In genomic region chr6:125191916-125192609, GRCh38 we compare ENCODE assay signal across 8 cellular contexts. TPM values are rescaled to one million over a fixed set of nuclear protein-coding genes. Genes with fewer than 3 reads are reported as not detected.
DNase-seq lines count a peak whose midpoint lies in the region; ATAC-seq and TF ChIP-seq lines count a peak whose summit lies in the region.

No MANE protein-coding gene starts in this region.

- DNase-seq in DMS153 (lab: John Stamatoyannopoulos, UW) (peak; percentile 50), OCI-LY7 (ENCODE audit: low spot score) (peak; percentile 69), foreskin fibroblast (peak; percentile 34 to 64), cortex of kidney (lab: John Stamatoyannopoulos, UW) (no peak)
- peak; percentile 27 for DNase-seq in activated T-cell treated with anti-CD3 and anti-CD28 coated beads, Interleukin-2, amount 50 U/mL, for 1 hour

- no peaks in the 10 kb centered on the region for H3K36me3 ChIP-seq in OCI-LY7 (ENCODE audit: insufficient read depth, low read length)
- no peaks in the 10 kb centered on the region for H3K36me3 ChIP-seq in parathyroid adenoma (ENCODE audit: control insufficient read depth, insufficient read depth, low read length)

- H3K4me1 ChIP-seq in OCI-LY7 (ENCODE audit: insufficient read depth, low read length, poor library complexity, severe bottlenecking) (no peaks in the 10 kb centered on the region), parathyroid adenoma (peaks cover 47% of the 10 kb centered on the region)

- H3K9me3 ChIP-seq in OCI-LY7 (ENCODE audit: low read length) (no peaks in the 10 kb centered on the region), parathyroid adenoma (ENCODE audit: control insufficient read depth, low read length) (no peaks in the 10 kb centered on the region)

- no peak overlapping the region for H3K9ac ChIP-seq in parathyroid adenoma

- H3K27ac ChIP-seq in OCI-LY7 (ENCODE audit: low read depth, low read length, poor library complexity, severe bottlenecking): no peak overlapping the region
- peak overlapping the region; percentile 38 for H3K27ac ChIP-seq in parathyroid adenoma

- TF ChIP-seq CTCF in OCI-LY7 (conservative IDR thresholded peaks at IDR 0.05; ENCODE audit: low read length) (peak; percentile 83), foreskin fibroblast (IDR thresholded peaks at IDR 0.05; ENCODE audit: low read depth, low read length) (peak; percentile 81), parathyroid adenoma (IDR thresholded peaks at IDR 0.05) (peak; percentile 92)

- no peaks in the 10 kb centered on the region for H3K9me2 ChIP-seq in OCI-LY7 (ENCODE audit: insufficient read depth, low read length)

- H4K20me1 ChIP-seq in OCI-LY7 (ENCODE audit: insufficient read depth, low read length): no peaks in the 10 kb centered on the region

- ATAC-seq in GM19463 (IDR thresholded peaks at IDR 0.05; ENCODE audit: unreplicated experiment) (peak; percentile 98), HG03520 (IDR thresholded peaks at IDR 0.05; ENCODE audit: unreplicated experiment) (peak; percentile 99)

- intact Hi-C loops in OCI-LY7 (cut with micrococcal nuclease; ENCODE audit: unreplicated experiment): loop anchor here (2.0 kb wide), 1 partner anchor 577 kb away; no protein-coding TSS in a partner anchor

- no peaks in the 10 kb centered on the region for H3K79me2 ChIP-seq in OCI-LY7 (ENCODE audit: insufficient read depth, low read depth, low read length)
- no peaks in the 10 kb centered on the region for H3K79me2 ChIP-seq in parathyroid adenoma

- no peak overlapping the region for H3K4me2 ChIP-seq in OCI-LY7 (ENCODE audit: low read length)
- peak overlapping the region; percentile 20 for H3K4me2 ChIP-seq in parathyroid adenoma (ENCODE audit: low read length)

- CTCF ChIA-PET in OCI-LY7 (lab: Charles Lee; ENCODE audit: unreplicated experiment): no interaction called here

- H3K27me3 ChIP-seq in parathyroid adenoma (ENCODE audit: control insufficient read depth, insufficient read depth, low read length): no peaks in the 10 kb centered on the region

- H2AFZ ChIP-seq in OCI-LY7 (ENCODE audit: low read length) (no peak overlapping the region), parathyroid adenoma (peak overlapping the region; percentile 3)

- POLR2A ChIA-PET in OCI-LY7 (lab: Charles Lee): interaction anchor here (0.7 kb wide), 2 partner anchors 477 to 907 kb away, joined by 3 to 4 read pairs; no protein-coding TSS in a partner anchor

- H3K4me3 ChIP-seq in OCI-LY7 (ENCODE audit: low read depth, low read length, poor library complexity, severe bottlenecking): no peak overlapping the region
- H3K4me3 ChIP-seq in foreskin fibroblast (ENCODE audit: low read depth in 1 of 2, low read length in 2 of 2): no peak overlapping the region
- H3K4me3 ChIP-seq in parathyroid adenoma (ENCODE audit: low read depth, low read length): peak overlapping the region; percentile 37

- no TSS peak for BruUV-seq in OCI-LY7 (replicated peaks; lab: Mats Ljungman, UMichigan)

RNA-seq across cellular contexts. Expression of gene TPD52L1, which starts 38.5 kb away (rescaled TPM):
- total RNA-seq in OCI-LY7 (2014; rRNA removed; shearing (Covaris generic)): not detected in 2 replicates
- total RNA-seq in OCI-LY7 (2022): not detected in 2 replicates
